In genomic region chr4:8254076-8254475, GRCh38 we compare ENCODE assay signal across 20 cellular contexts. TPM values are rescaled to one million over a fixed set of nuclear protein-coding genes. Genes with fewer than 3 reads are reported as not detected.
A peak's percentile ranks its signal among the peaks of the same experiment; 100 is the strongest.
DNase-seq lines count a peak whose midpoint lies in the region; ATAC-seq, FAIRE-seq and TF ChIP-seq lines count a peak whose summit lies in the region.
"Had no signal": no experiment of that assay in that cellular context is flagged by ENCODE, and none has a peak within 500 bp of the region (broad histone marks: within the 10 kb centered on the region; RNA-seq: fewer than 3 reads in every experiment).

No MANE protein-coding gene starts in this region.

- no peak overlapping the region for H3K4me3 Mint-ChIP-seq in neural progenitor cell
- H3K4me3 Mint-ChIP-seq in activated naive CD8-positive, alpha-beta T cell treated with anti-CD3 and anti-CD28 coated beads for 36 hours, result no peak overlapping the region
- H3K4me3 Mint-ChIP-seq: CD8-positive, alpha-beta memory T cell; HFFc6 had no signal

- H3K36me3 ChIP-seq in bronchial epithelial cell (ENCODE audit: control insufficient read depth, insufficient read depth, low read length) (no peaks in the 10 kb centered on the region), neural progenitor cell (no peaks in the 10 kb centered on the region)
- H3K36me3 ChIP-seq: BLaER1 had no signal

- H3F3A ChIP-seq in neural progenitor cell (ENCODE audit: low read depth), result no peaks in the 10 kb centered on the region

- H3K27ac ChIP-seq in neural progenitor cell, result no peak overlapping the region
- H3K27ac ChIP-seq: BLaER1 had no signal

- no peaks in the 10 kb centered on the region for H4K20me1 ChIP-seq in neural progenitor cell (ENCODE audit: low read depth)
- H4K20me1 ChIP-seq: BLaER1 had no signal

- peaks cover 25% of the 10 kb centered on the region for H3K4me1 Mint-ChIP-seq in neural progenitor cell
- peaks cover 2% of the 10 kb centered on the region for H3K4me1 Mint-ChIP-seq in activated naive CD8-positive, alpha-beta T cell treated with anti-CD3 and anti-CD28 coated beads for 36 hours
- H3K4me1 Mint-ChIP-seq: CD8-positive, alpha-beta memory T cell had no signal

- H3K27ac Mint-ChIP-seq in neural progenitor cell, result peak overlapping the region; percentile 32
- H3K27ac Mint-ChIP-seq in activated naive CD8-positive, alpha-beta T cell treated with anti-CD3 and anti-CD28 coated beads for 36 hours, result no peak overlapping the region
- H3K27ac Mint-ChIP-seq: CD8-positive, alpha-beta memory T cell; HFFc6 had no signal

- TF ChIP-seq CTCF in bronchial epithelial cell (IDR thresholded peaks at IDR 0.05; ENCODE audit: insufficient read depth, low read length, severe bottlenecking) (no peak), fibroblast of villous mesenchyme (IDR thresholded peaks at IDR 0.05; ENCODE audit: insufficient read depth, low read depth, low read length) (no peak), neural progenitor cell (IDR thresholded peaks at IDR 0.05) (no peak)

- H3K27me3 ChIP-seq in bronchial epithelial cell (ENCODE audit: control insufficient read depth, insufficient read depth, low read length) (no peaks in the 10 kb centered on the region), neural progenitor cell (no peaks in the 10 kb centered on the region)
- H3K27me3 ChIP-seq: BLaER1 had no signal

- H3K4me3 ChIP-seq in bronchial epithelial cell (ENCODE audit: low read depth, low read length), result no peak overlapping the region
- no peak overlapping the region for H3K4me3 ChIP-seq in fibroblast of villous mesenchyme (ENCODE audit: low read depth, low read length)
- H3K4me3 ChIP-seq in neural progenitor cell, result no peak overlapping the region
- H3K4me3 ChIP-seq: BLaER1 had no signal

- peaks cover 2% of the 10 kb centered on the region for H3K9me3 Mint-ChIP-seq in neural progenitor cell
- no peaks in the 10 kb centered on the region for H3K9me3 Mint-ChIP-seq in activated naive CD8-positive, alpha-beta T cell treated with anti-CD3 and anti-CD28 coated beads for 36 hours
- H3K9me3 Mint-ChIP-seq: CD8-positive, alpha-beta memory T cell; HFFc6 had no signal

- H3K9ac ChIP-seq in neural progenitor cell, result no peak overlapping the region
- H3K9ac ChIP-seq: BLaER1 had no signal

- peaks cover 7% of the 10 kb centered on the region for H3K27me3 Mint-ChIP-seq in neural progenitor cell (ENCODE audit: insufficient read depth, low read depth)
- H3K27me3 Mint-ChIP-seq in activated naive CD8-positive, alpha-beta T cell treated with anti-CD3 and anti-CD28 coated beads for 36 hours, result no peaks in the 10 kb centered on the region
- H3K27me3 Mint-ChIP-seq: CD8-positive, alpha-beta memory T cell had no signal

- H3K79me2 ChIP-seq in neural progenitor cell (ENCODE audit: low read depth), result no peaks in the 10 kb centered on the region

- peak; percentile 42 for DNase-seq in HPDE6-E6E7 (ENCODE audit: extremely low spot score)
- peak; percentile 75 for DNase-seq in bronchial epithelial cell (ENCODE audit: low read depth)
- peak; percentile 36 for DNase-seq in fibroblast of villous mesenchyme (ENCODE audit: low read depth)
- no peak for DNase-seq in neural progenitor cell (ENCODE audit: low spot score)
- DNase-seq in activated naive CD8-positive, alpha-beta T cell treated with anti-CD3 and anti-CD28 coated beads for 36 hours, result no peak
- no peak for DNase-seq in SK-N-DZ (ENCODE audit: low spot score)
- no peak for DNase-seq in occipital lobe (lab: John Stamatoyannopoulos, UW)
- DNase-seq: 8988T; AML-193; Caco-2; CD8-positive, alpha-beta memory T cell; DND-41; GDM1; GOT3; HCEC 1CT; HFFc6 had no signal

- H3K4me1 ChIP-seq in neural progenitor cell, result no peaks in the 10 kb centered on the region
- H3K4me1 ChIP-seq: Caco-2 had no signal

- no peaks in the 10 kb centered on the region for H3K36me3 Mint-ChIP-seq in neural progenitor cell
- no peaks in the 10 kb centered on the region for H3K36me3 Mint-ChIP-seq in activated naive CD8-positive, alpha-beta T cell treated with anti-CD3 and anti-CD28 coated beads for 36 hours
- H3K36me3 Mint-ChIP-seq: CD8-positive, alpha-beta memory T cell had no signal

- no peak for ATAC-seq in GM21447 (IDR thresholded peaks at IDR 0.05; ENCODE audit: unreplicated experiment)

- no peaks in the 10 kb centered on the region for H3K9me3 ChIP-seq in neural progenitor cell (ENCODE audit: low read depth)
- H3K9me3 ChIP-seq: BLaER1, Caco-2 had no signal

- FAIRE-seq in bronchial epithelial cell (lab: Jason Lieb, UNC), result no peak
- FAIRE-seq: GM12892, HTR-8/SVneo had no signal

- no peak overlapping the region for H3K4me2 ChIP-seq in neural progenitor cell

- H2AFZ ChIP-seq in neural progenitor cell (replicated peaks), result no peak overlapping the region

RNA-seq across cellular contexts. Expression of gene HTRA3, which starts 15.5 kb away (rescaled TPM):
- total RNA-seq in bronchial epithelial cell (under 0.01 and 0.26 TPM in 2 replicates), fibroblast of villous mesenchyme (0.86 and 1.3 TPM in 2 replicates), neural progenitor cell (ENCODE audit: low replicate concordance) (1.6 and 2.3 TPM in 2 replicates), occipital lobe (1.2 TPM)
- not detected for total RNA-seq in activated naive CD8-positive, alpha-beta T cell treated with anti-CD3 and anti-CD28 coated beads for 36 hours
- 4.2 and 4.8 TPM in 2 replicates for polyA plus RNA-seq in SK-N-DZ (2014; cell fraction: cytosol; rRNA removed)
- 2.0 and 3.1 TPM in 2 replicates for polyA plus RNA-seq in SK-N-DZ (2014; cell fraction: nucleus; rRNA removed)
- total RNA-seq: CD8-positive, alpha-beta memory T cell had no signal
- polyA plus RNA-seq: CD8-positive, alpha-beta memory T cell had no signal

RNA-seq across cellular contexts. Expression of gene SH3TC1, which starts 55.0 kb away (rescaled TPM):
- total RNA-seq in bronchial epithelial cell, result 32.1 and 33.5 TPM in 2 replicates
- total RNA-seq in fibroblast of villous mesenchyme, result 3.9 and 13.9 TPM in 2 replicates
- total RNA-seq in neural progenitor cell (ENCODE audit: low replicate concordance), result 0.22 and 0.25 TPM in 2 replicates
- 1 to 10 TPM; 7.8 to 8.8 TPM for total RNA-seq in activated naive CD8-positive, alpha-beta T cell treated with anti-CD3 and anti-CD28 coated beads for 36 hours
- 0.26 and 1.7 TPM in 2 replicates for polyA plus RNA-seq in SK-N-DZ (2014; cell fraction: cytosol; rRNA removed)
- 0.84 and 3.0 TPM in 2 replicates for polyA plus RNA-seq in SK-N-DZ (2014; cell fraction: nucleus; rRNA removed)
- total RNA-seq in occipital lobe, result 2.5 TPM

Comparison
In these comparisons a context has a peak if more than half of its experiments do, and no peak if none do; other contexts are left out.
1. DNase-seq: peak in HPDE6-E6E7 (single experiment), bronchial epithelial cell (single experiment) and fibroblast of villous mesenchyme (single experiment); none in neural progenitor cell (single experiment), activated naive CD8-positive, alpha-beta T cell treated with anti-CD3 and anti-CD28 coated beads for 36 hours (single experiment), SK-N-DZ (single experiment) and occipital lobe (single experiment).